In genomic region chr9:18428621-18429020, GRCh38 we compare ENCODE assay signal across 33 cellular contexts. TPM values are rescaled to one million over a fixed set of nuclear protein-coding genes. Genes with fewer than 3 reads are reported as not detected.
"Had no signal": no experiment of that assay in that cellular context is flagged by ENCODE, and none has a peak within 500 bp of the region (broad histone marks: within the 10 kb centered on the region; RNA-seq: fewer than 3 reads in every experiment).

No MANE protein-coding gene starts in this region.

- H3K27ac Mint-ChIP-seq: activated CD4-positive, alpha-beta memory T cell treated with anti-CD3 and anti-CD28 coated beads for 36 hours; activated CD4-positive, alpha-beta T cell treated with anti-CD3 and anti-CD28 coated beads, Interleukin-2, amount 10 ng/mL, durations not matched to agents 24 days and 14 days; activated naive CD4-positive, alpha-beta T cell treated with anti-CD3 and anti-CD28 coated beads for 36 hours; activated naive CD8-positive, alpha-beta T cell treated with anti-CD3 and anti-CD28 coated beads for 36 hours; activated T-helper 1 cell treated with anti-CD3 and anti-CD28 coated beads, Interleukin-12 subunit alpha, Interleukin-12 subunit beta, Interleukin-2, Interleukin-4 antibody, amounts not matched to agents 30 ng/mL and 10 ng/mL and 1 ng/mL, durations not matched to agents 14 hours and 24 hours and 36 hours; naive thymus-derived CD8-positive, alpha-beta T cell; neural progenitor cell; stimulated activated naive CD8-positive, alpha-beta T cell treated with anti-CD3 and anti-CD28 coated beads, Interleukin-15, Interleukin-2, amounts not matched to agents 100 ng/mL and 50 ng/mL, for 24 hours; T-helper 1 cell treated with Interleukin-12 subunit alpha and Interleukin-12 subunit beta and Interleukin-4 antibody, amounts not matched to agents 30 μg/mL and 1 μg/mL, for 36 hours; type B pancreatic cell had no signal

- H3K4me1 ChIP-seq: colonic mucosa, neural progenitor cell, right atrium auricular region, spleen had no signal

- H3K4me3 ChIP-seq: ascending aorta, cardiac muscle cell, colonic mucosa, dorsolateral prefrontal cortex, neural progenitor cell, right atrium auricular region, spleen had no signal

- H3K9me3 ChIP-seq: ascending aorta, colonic mucosa, right atrium auricular region, spleen had no signal

- H3K27ac ChIP-seq: cardiac muscle cell, colonic mucosa, dorsolateral prefrontal cortex, neural progenitor cell, right atrium auricular region, spleen had no signal

- H3K27me3 ChIP-seq: ascending aorta, cardiac muscle cell, colonic mucosa, dorsolateral prefrontal cortex, neural progenitor cell, right atrium auricular region, spleen had no signal

- H3K4me1 Mint-ChIP-seq: activated CD4-positive, alpha-beta T cell treated with anti-CD3 and anti-CD28 coated beads, Interleukin-2, amount 10 ng/mL, durations not matched to agents 24 days and 14 days; activated naive CD8-positive, alpha-beta T cell treated with anti-CD3 and anti-CD28 coated beads for 36 hours; naive thymus-derived CD8-positive, alpha-beta T cell had no signal

- DNase-seq: activated CD4-positive, alpha-beta memory T cell treated with anti-CD3 and anti-CD28 coated beads for 36 hours; activated CD4-positive, alpha-beta T cell treated with anti-CD3 and anti-CD28 coated beads, Interleukin-2, amount 10 ng/mL, durations not matched to agents 24 days and 14 days; activated CD4-positive, CD25-positive, alpha-beta regulatory T cell treated with anti-CD3 and anti-CD28 coated beads, Interleukin-2, amount 50 U/mL, for 72 hours; activated CD8-positive, alpha-beta memory T cell treated with anti-CD3 and anti-CD28 coated beads, Interleukin-2, amount 50 U/mL, for 4 hours; activated effector memory CD4-positive, alpha-beta T cell treated with anti-CD3 and anti-CD28 coated beads, Interleukin-2, amount 50 U/mL, for 16 hours; activated naive CD4-positive, alpha-beta T cell treated with anti-CD3 and anti-CD28 coated beads for 36 hours; activated naive CD8-positive, alpha-beta T cell treated with anti-CD3 and anti-CD28 coated beads for 36 hours; activated T-cell treated with anti-CD3 and anti-CD28 coated beads, Interleukin-2, amount 50 U/mL, for 1 hour; cerebellar nuclear complex; colonic mucosa; dorsolateral prefrontal cortex; effector memory CD4-positive, alpha-beta T cell; head of caudate nucleus; hippocampal formation; left colon; mammary epithelial cell; midbrain; naive thymus-derived CD8-positive, alpha-beta T cell; occipital lobe; spleen; stimulated activated CD4-positive, alpha-beta T cell treated with anti-CD3 and anti-CD28 coated beads, Interleukin-4, amount 100 ng/mL, for 1 hour; substantia nigra; T-helper 9 cell had no signal

- H3K9me3 Mint-ChIP-seq: activated CD4-positive, alpha-beta memory T cell treated with anti-CD3 and anti-CD28 coated beads for 36 hours; activated CD4-positive, alpha-beta T cell treated with anti-CD3 and anti-CD28 coated beads, Interleukin-2, amount 10 ng/mL, durations not matched to agents 24 days and 14 days; activated naive CD4-positive, alpha-beta T cell treated with anti-CD3 and anti-CD28 coated beads for 36 hours; activated naive CD8-positive, alpha-beta T cell treated with anti-CD3 and anti-CD28 coated beads for 36 hours; activated T-helper 1 cell treated with anti-CD3 and anti-CD28 coated beads, Interleukin-12 subunit alpha, Interleukin-12 subunit beta, Interleukin-2, Interleukin-4 antibody, amounts not matched to agents 30 ng/mL and 10 ng/mL and 1 ng/mL, durations not matched to agents 14 hours and 24 hours and 36 hours; brain; naive thymus-derived CD8-positive, alpha-beta T cell; neural progenitor cell; stimulated activated naive CD8-positive, alpha-beta T cell treated with anti-CD3 and anti-CD28 coated beads, Interleukin-15, Interleukin-2, amounts not matched to agents 100 ng/mL and 50 ng/mL, for 24 hours; T-helper 1 cell treated with Interleukin-12 subunit alpha and Interleukin-12 subunit beta and Interleukin-4 antibody, amounts not matched to agents 30 μg/mL and 1 μg/mL, for 36 hours; type B pancreatic cell had no signal

- H3K27me3 Mint-ChIP-seq: activated CD4-positive, alpha-beta memory T cell treated with anti-CD3 and anti-CD28 coated beads for 36 hours; stimulated activated naive CD8-positive, alpha-beta T cell treated with anti-CD3 and anti-CD28 coated beads, Interleukin-15, Interleukin-2, amounts not matched to agents 100 ng/mL and 50 ng/mL, for 24 hours; type B pancreatic cell had no signal

- H2AFZ ChIP-seq: neural progenitor cell had no signal

- H3K4me3 Mint-ChIP-seq: activated CD4-positive, alpha-beta memory T cell treated with anti-CD3 and anti-CD28 coated beads for 36 hours; activated CD4-positive, alpha-beta T cell treated with anti-CD3 and anti-CD28 coated beads, Interleukin-2, amount 10 ng/mL, durations not matched to agents 24 days and 14 days; activated naive CD4-positive, alpha-beta T cell treated with anti-CD3 and anti-CD28 coated beads for 36 hours; activated naive CD8-positive, alpha-beta T cell treated with anti-CD3 and anti-CD28 coated beads for 36 hours; activated T-helper 1 cell treated with anti-CD3 and anti-CD28 coated beads, Interleukin-12 subunit alpha, Interleukin-12 subunit beta, Interleukin-2, Interleukin-4 antibody, amounts not matched to agents 30 ng/mL and 10 ng/mL and 1 ng/mL, durations not matched to agents 14 hours and 24 hours and 36 hours; brain; naive thymus-derived CD8-positive, alpha-beta T cell; neural progenitor cell; stimulated activated naive CD8-positive, alpha-beta T cell treated with anti-CD3 and anti-CD28 coated beads, Interleukin-15, Interleukin-2, amounts not matched to agents 100 ng/mL and 50 ng/mL, for 24 hours; T-helper 1 cell treated with Interleukin-12 subunit alpha and Interleukin-12 subunit beta and Interleukin-4 antibody, amounts not matched to agents 30 μg/mL and 1 μg/mL, for 36 hours; type B pancreatic cell had no signal

- H3K4me2 ChIP-seq: neural progenitor cell had no signal

- H3K9ac ChIP-seq: neural progenitor cell had no signal

- H3K36me3 Mint-ChIP-seq: activated CD4-positive, alpha-beta memory T cell treated with anti-CD3 and anti-CD28 coated beads for 36 hours; activated naive CD8-positive, alpha-beta T cell treated with anti-CD3 and anti-CD28 coated beads for 36 hours; brain; naive thymus-derived CD8-positive, alpha-beta T cell; neural progenitor cell; type B pancreatic cell had no signal

- ATAC-seq: left colon; naive thymus-derived CD8-positive, alpha-beta T cell had no signal

- H3K36me3 ChIP-seq: ascending aorta, cardiac muscle cell, colonic mucosa, neural progenitor cell, right atrium auricular region, spleen had no signal

RNA-seq across cellular contexts. Expression of gene ADAMTSL1, which starts 45.3 kb away (rescaled TPM):
- total RNA-seq: activated CD4-positive, alpha-beta memory T cell treated with anti-CD3 and anti-CD28 coated beads for 36 hours; activated CD4-positive, alpha-beta T cell treated with anti-CD3 and anti-CD28 coated beads, Interleukin-2, amount 10 ng/mL, durations not matched to agents 24 days and 14 days; activated CD8-positive, alpha-beta memory T cell treated with anti-CD3 and anti-CD28 coated beads for 36 hours; activated naive CD4-positive, alpha-beta T cell treated with anti-CD3 and anti-CD28 coated beads for 36 hours; activated naive CD8-positive, alpha-beta T cell treated with anti-CD3 and anti-CD28 coated beads for 36 hours; activated T-helper 1 cell treated with anti-CD3 and anti-CD28 coated beads, Interleukin-12 subunit alpha, Interleukin-12 subunit beta, Interleukin-2, Interleukin-4 antibody, amounts not matched to agents 30 ng/mL and 10 ng/mL and 1 ng/mL, durations not matched to agents 14 hours and 24 hours and 36 hours; naive thymus-derived CD8-positive, alpha-beta T cell had no signal
- polyA plus RNA-seq: naive thymus-derived CD8-positive, alpha-beta T cell had no signal
